8 cellular contexts compared by ENCODE assay signal in genomic region chr16:31094088-31094423, GRCh38. TPM values are rescaled to one million over a fixed set of nuclear protein-coding genes. Genes with fewer than 3 reads are reported as not detected.
A peak's percentile ranks its signal among the peaks of the same experiment; 100 is the strongest.
DNase-seq lines count a peak whose midpoint lies in the region; ATAC-seq and TF ChIP-seq lines count a peak whose summit lies in the region.

No MANE protein-coding gene starts in this region.

- H3K9me3 ChIP-seq in lower lobe of right lung, result no peaks in the 10 kb centered on the region
- H3K9me3 ChIP-seq in upper lobe of right lung, result no peaks in the 10 kb centered on the region

- DNase-seq in cerebellar cortex (ENCODE audit: low spot score), result peak; percentile 33
- no peak for DNase-seq in lower lobe of right lung
- DNase-seq in upper lobe of right lung, result no peak
- no peak for DNase-seq in NCI-H1048 (lab: John Stamatoyannopoulos, UW)

- no peaks in the 10 kb centered on the region for H4K20me1 ChIP-seq in KMS-11 (ENCODE audit: insufficient read depth)

- peaks cover 21% of the 10 kb centered on the region; the same call in 1 of the 2 replicates for H3K79me2 ChIP-seq in KMS-11 (ENCODE audit: insufficient read depth, low read depth)

- intact Hi-C loops in lower lobe of right lung (cut with DNase I) (no loop called here), upper lobe of right lung (cut with DNase I) (no loop called here)

- H3K27me3 ChIP-seq in KMS-11 (ENCODE audit: insufficient read depth, low read depth) (no peaks in the 10 kb centered on the region), lower lobe of right lung (ENCODE audit: low read depth) (no peaks in the 10 kb centered on the region), upper lobe of right lung (no peaks in the 10 kb centered on the region)

- H3K4me3 ChIP-seq in GM08714 (ENCODE audit: low read length) (peak overlapping the region; percentile 92), KMS-11 (IDR thresholded peaks at IDR 0.05; ENCODE audit: insufficient read depth, low read depth, low read length) (no peak overlapping the region), lower lobe of right lung (peak overlapping the region; percentile 93), upper lobe of right lung (peak overlapping the region; percentile 93)

- peak overlapping the region; percentile 88 for H3K4me2 ChIP-seq in KMS-11

- peak; percentile 10 to 45 for ATAC-seq in lower lobe of right lung
- no peak for ATAC-seq in upper lobe of right lung
- ATAC-seq in HG02798 (IDR thresholded peaks at IDR 0.05; ENCODE audit: poor library complexity, unreplicated experiment), result no peak
- no peak for ATAC-seq in GM18858 (IDR thresholded peaks at IDR 0.05; ENCODE audit: unreplicated experiment)

- H3K36me3 ChIP-seq in KMS-11 (ENCODE audit: insufficient read depth) (no peaks in the 10 kb centered on the region), lower lobe of right lung (peaks cover 24% of the 10 kb centered on the region), upper lobe of right lung (peaks cover 11% of the 10 kb centered on the region)

- H3K4me1 ChIP-seq in KMS-11 (ENCODE audit: low read depth, poor library complexity, severe bottlenecking) (peaks cover 21% of the 10 kb centered on the region), lower lobe of right lung (peaks cover 25% of the 10 kb centered on the region), upper lobe of right lung (peaks cover 18% of the 10 kb centered on the region)

- no peak for TF ChIP-seq CTCF in KMS-11 (conservative IDR thresholded peaks at IDR 0.05; ENCODE audit: low read depth, low read length)
- TF ChIP-seq CTCF in lower lobe of right lung (IDR thresholded peaks at IDR 0.05), result no peak
- no peak for TF ChIP-seq CTCF in upper lobe of right lung (IDR thresholded peaks at IDR 0.05)

- peak overlapping the region; percentile 85 for H2AFZ ChIP-seq in KMS-11 (ENCODE audit: low read depth)

- H3K9ac ChIP-seq in KMS-11, result peak overlapping the region; percentile 70

- H3K27ac ChIP-seq in KMS-11 (peak overlapping the region; percentile 45), lower lobe of right lung (peak overlapping the region; percentile 89), upper lobe of right lung (peak overlapping the region; percentile 80)

RNA-seq across cellular contexts. Expression of gene VKORC1, which starts 0.5 kb away (rescaled TPM):
- 65.6 TPM for total RNA-seq in lower lobe of right lung
- total RNA-seq in upper lobe of right lung, result 72.7 TPM

RNA-seq across cellular contexts. Expression of gene PRSS53, which starts 5.3 kb away (rescaled TPM):
- total RNA-seq in lower lobe of right lung (2.4 TPM), upper lobe of right lung (1.8 TPM)

RNA-seq across cellular contexts. Expression of gene BCKDK, which starts 14.1 kb away (rescaled TPM):
- total RNA-seq in lower lobe of right lung (37.6 TPM), upper lobe of right lung (33.3 TPM)

RNA-seq across cellular contexts. Expression of gene ZNF646, which starts 19.8 kb away (rescaled TPM):
- total RNA-seq in lower lobe of right lung, result 23.1 TPM
- 20.6 TPM for total RNA-seq in upper lobe of right lung

RNA-seq across cellular contexts. Expression of gene ZNF668, which starts 20.0 kb away (rescaled TPM):
- 8.2 TPM for total RNA-seq in lower lobe of right lung
- 8.3 TPM for total RNA-seq in upper lobe of right lung

Comparison
In these comparisons a context has a peak if more than half of its experiments do, and no peak if none do; other contexts are left out.
1. ATAC-seq: peak in lower lobe of right lung (2 of 2); none in upper lobe of right lung (single experiment), HG02798 (single experiment) and GM18858 (single experiment).
2. Peak in every context shown above with its lines, with median percentiles within 50 percentile points of each other: H3K27ac ChIP-seq.